ENCODE assay signal across 1 cellular context in the genomic region with DNA sequence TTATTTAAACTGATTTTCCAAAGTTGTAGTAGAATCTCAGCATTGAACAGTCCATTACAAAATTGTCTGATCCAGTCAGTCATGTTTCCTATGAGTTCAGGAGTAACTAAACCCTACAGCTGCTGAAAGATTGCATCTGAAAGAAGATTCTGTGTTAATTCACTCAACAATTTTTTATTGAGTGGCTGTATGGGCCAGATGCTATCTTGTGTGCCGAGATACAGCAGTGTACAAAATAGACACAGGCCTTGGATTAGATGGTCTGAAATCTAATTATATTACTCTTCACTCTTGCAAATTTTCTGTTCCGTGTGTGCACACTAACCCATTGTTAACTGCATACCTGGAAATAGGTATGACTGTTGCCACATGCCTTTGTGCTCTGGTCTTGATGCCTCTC.
TF ChIP-seq lines count a peak whose summit lies in the region.

No MANE protein-coding gene starts in this region.

TF ChIP-seq in neural cell, 6 proteins besides CTCF, POLR2A, EP300 and RAD21 (continued from another document):
- TF ChIP-seq REST (IDR thresholded peaks at IDR 0.05; ENCODE audit: borderline replicate concordance) (no peak), TAF1 (IDR thresholded peaks at IDR 0.05; ENCODE audit: low read depth) (no peak), MXI1 (conservative IDR thresholded peaks at IDR 0.05; ENCODE audit: poor library complexity, severe bottlenecking) (no peak), POLR2AphosphoS5 (IDR thresholded peaks at IDR 0.05) (no peak), EZH2 (IDR thresholded peaks at IDR 0.05; ENCODE audit: borderline replicate concordance, insufficient read depth, low read length, poor library complexity, severe bottlenecking) (no peak)
